In genomic region chr11:35781342-35782171, GRCh38 we compare ENCODE assay signal across 13 cellular contexts.
A peak's percentile ranks its signal among the peaks of the same experiment; 100 is the strongest.
DNase-seq lines count a peak whose midpoint lies in the region; ATAC-seq and TF ChIP-seq lines count a peak whose summit lies in the region.
"Had no signal": no experiment of that assay in that cellular context is flagged by ENCODE, and none has a peak within 500 bp of the region (broad histone marks: within the 10 kb centered on the region; RNA-seq: fewer than 3 reads in every experiment).

No MANE protein-coding gene starts in this region.

- peak overlapping the region in 4 of 6 donors; percentile 29 to 79 (median 46) for H3K27ac Mint-ChIP-seq in naive B cell
- no peak overlapping the region for H3K27ac Mint-ChIP-seq in progenitor cell of endocrine pancreas
- H3K27ac Mint-ChIP-seq in activated T-helper 1 cell treated with anti-CD3 and anti-CD28 coated beads, Interleukin-12 subunit alpha, Interleukin-12 subunit beta, Interleukin-2, Interleukin-4 antibody, amounts not matched to agents 30 ng/mL and 10 ng/mL and 1 ng/mL, durations not matched to agents 14 hours and 24 hours and 36 hours = no peak overlapping the region

- H3K4me3 ChIP-seq in fibroblast of mammary gland (ENCODE audit: control insufficient read depth, low read depth, low read length) = no peak overlapping the region

- H3K9me3 Mint-ChIP-seq in naive B cell (peaks cover 5 to 23% (median 18%) of the 10 kb centered on the region in 7 donors), progenitor cell of endocrine pancreas (ENCODE audit: low read depth) (peaks cover 14% of the 10 kb centered on the region)
- peaks cover 16% of the 10 kb centered on the region for H3K9me3 Mint-ChIP-seq in activated T-helper 1 cell treated with anti-CD3 and anti-CD28 coated beads, Interleukin-12 subunit alpha, Interleukin-12 subunit beta, Interleukin-2, Interleukin-4 antibody, amounts not matched to agents 30 ng/mL and 10 ng/mL and 1 ng/mL, durations not matched to agents 14 hours and 24 hours and 36 hours

- H3K36me3 Mint-ChIP-seq in naive B cell (peaks cover 13 to 17% of the 10 kb centered on the region in 2 donors), progenitor cell of endocrine pancreas (ENCODE audit: insufficient read depth) (peaks cover 10% of the 10 kb centered on the region)
- no peaks in the 10 kb centered on the region for H3K36me3 Mint-ChIP-seq in activated T-helper 1 cell treated with anti-CD3 and anti-CD28 coated beads, Interleukin-12 subunit alpha, Interleukin-12 subunit beta, Interleukin-2, Interleukin-4 antibody, amounts not matched to agents 30 ng/mL and 10 ng/mL and 1 ng/mL, durations not matched to agents 14 hours and 24 hours and 36 hours (ENCODE audit: low read depth)

- H3K4me1 Mint-ChIP-seq in naive B cell = peaks cover 39 to 65% (median 58%) of the 10 kb centered on the region in 3 donors
- H3K4me1 Mint-ChIP-seq in progenitor cell of endocrine pancreas (ENCODE audit: low read depth) = peaks cover 18% of the 10 kb centered on the region
- H3K4me1 Mint-ChIP-seq in activated T-helper 1 cell treated with anti-CD3 and anti-CD28 coated beads, Interleukin-12 subunit alpha, Interleukin-12 subunit beta, Interleukin-2, Interleukin-4 antibody, amounts not matched to agents 30 ng/mL and 10 ng/mL and 1 ng/mL, durations not matched to agents 14 hours and 24 hours and 36 hours (ENCODE audit: low read depth) = peaks cover 21% of the 10 kb centered on the region

- no peak for TF ChIP-seq CTCF in fibroblast of mammary gland (conservative IDR thresholded peaks at IDR 0.05; ENCODE audit: control insufficient read depth, insufficient read depth, low read depth, low read length)
- TF ChIP-seq CTCF in progenitor cell of endocrine pancreas (IDR thresholded peaks at IDR 0.05; ENCODE audit: unreplicated experiment) = no peak

- no peaks in the 10 kb centered on the region for H3K27me3 Mint-ChIP-seq in naive B cell
- H3K27me3 Mint-ChIP-seq in progenitor cell of endocrine pancreas = no peaks in the 10 kb centered on the region
- H3K27me3 Mint-ChIP-seq in activated T-helper 1 cell treated with anti-CD3 and anti-CD28 coated beads, Interleukin-12 subunit alpha, Interleukin-12 subunit beta, Interleukin-2, Interleukin-4 antibody, amounts not matched to agents 30 ng/mL and 10 ng/mL and 1 ng/mL, durations not matched to agents 14 hours and 24 hours and 36 hours (ENCODE audit: insufficient read depth) = no peaks in the 10 kb centered on the region

- intact Hi-C loops in activated T-helper 1 cell treated with anti-CD3 and anti-CD28 coated beads, Interleukin-12 subunit alpha, Interleukin-12 subunit beta, Interleukin-2, Interleukin-4 antibody, amounts not matched to agents 30 ng/mL and 10 ng/mL and 1 ng/mL, durations not matched to agents 14 hours and 24 hours and 36 hours (cut with micrococcal nuclease) = loop anchor here (5.0 kb wide), 1 partner anchor 39 kb away; no protein-coding TSS in a partner anchor

- DNase-seq in GM03348 (ENCODE audit: low spot score) = peak; percentile 64
- DNase-seq in fibroblast of mammary gland (ENCODE audit: low read depth) = peak; percentile 57
- DNase-seq in naive B cell = no peak
- no peak for DNase-seq in progenitor cell of endocrine pancreas (ENCODE audit: low spot score, unreplicated experiment)
- no peak for DNase-seq in activated T-helper 1 cell treated with anti-CD3 and anti-CD28 coated beads, Interleukin-12 subunit alpha, Interleukin-12 subunit beta, Interleukin-2, Interleukin-4 antibody, amounts not matched to agents 30 ng/mL and 10 ng/mL and 1 ng/mL, durations not matched to agents 14 hours and 24 hours and 36 hours (ENCODE audit: low spot score)
- DNase-seq: activated CD4-positive, alpha-beta T cell treated with anti-CD3 and anti-CD28 coated beads for 4 hours; erythroblast; immature natural killer cell; small intestine; substantia nigra had no signal

- peak; percentile 98 for ATAC-seq in SK-N-SH treated with all-trans-retinoic acid at 6 μM for 48 hours
- no peak for ATAC-seq in naive B cell (ENCODE audit: low read depth in 2 of 2)
- ATAC-seq in HG02885 (IDR thresholded peaks at IDR 0.05; ENCODE audit: poor library complexity, unreplicated experiment) = no peak
- no peak for ATAC-seq in HG02763 (IDR thresholded peaks at IDR 0.05; ENCODE audit: unreplicated experiment)

- peak overlapping the region in 2 of 8 donors; percentile 0 to 48 for H3K4me3 Mint-ChIP-seq in naive B cell
- no peak overlapping the region for H3K4me3 Mint-ChIP-seq in progenitor cell of endocrine pancreas (ENCODE audit: low read depth)
- H3K4me3 Mint-ChIP-seq in activated T-helper 1 cell treated with anti-CD3 and anti-CD28 coated beads, Interleukin-12 subunit alpha, Interleukin-12 subunit beta, Interleukin-2, Interleukin-4 antibody, amounts not matched to agents 30 ng/mL and 10 ng/mL and 1 ng/mL, durations not matched to agents 14 hours and 24 hours and 36 hours = no peak overlapping the region
- H3K4me3 Mint-ChIP-seq: immature natural killer cell had no signal

TF ChIP-seq in SK-N-SH treated with all-trans-retinoic acid at 6 μM for 48 hours, 23 proteins besides CTCF, POLR2A, EP300 and RAD21:
- TF ChIP-seq PATZ1 (CRISPR knock-in tag; IDR thresholded peaks at IDR 0.05; ENCODE audit: borderline replicate concordance) = no peak
- TF ChIP-seq, protein P1, sequence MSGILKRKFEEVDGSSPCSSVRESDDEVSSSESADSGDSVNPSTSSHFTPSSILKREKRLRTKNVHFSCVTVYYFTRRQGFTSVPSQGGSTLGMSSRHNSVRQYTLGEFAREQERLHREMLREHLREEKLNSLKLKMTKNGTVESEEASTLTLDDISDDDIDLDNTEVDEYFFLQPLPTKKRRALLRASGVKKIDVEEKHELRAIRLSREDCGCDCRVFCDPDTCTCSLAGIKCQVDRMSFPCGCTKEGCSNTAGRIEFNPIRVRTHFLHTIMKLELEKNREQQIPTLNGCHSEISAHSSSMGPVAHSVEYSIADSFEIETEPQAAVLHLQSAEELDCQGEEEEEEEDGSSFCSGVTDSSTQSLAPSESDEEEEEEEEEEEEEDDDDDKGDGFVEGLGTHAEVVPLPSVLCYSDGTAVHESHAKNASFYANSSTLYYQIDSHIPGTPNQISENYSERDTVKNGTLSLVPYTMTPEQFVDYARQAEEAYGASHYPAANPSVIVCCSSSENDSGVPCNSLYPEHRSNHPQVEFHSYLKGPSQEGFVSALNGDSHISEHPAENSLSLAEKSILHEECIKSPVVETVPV (CRISPR knock-in tag; IDR thresholded peaks at IDR 0.05) = no peak

Comparison
In these comparisons a context has a peak if more than half of its experiments do, and no peak if none do; other contexts are left out.
1. DNase-seq: peak in GM03348 (single experiment) and fibroblast of mammary gland (single experiment); none in naive B cell (single experiment), progenitor cell of endocrine pancreas (single experiment) and activated T-helper 1 cell treated with anti-CD3 and anti-CD28 coated beads, Interleukin-12 subunit alpha, Interleukin-12 subunit beta, Interleukin-2, Interleukin-4 antibody, amounts not matched to agents 30 ng/mL and 10 ng/mL and 1 ng/mL, durations not matched to agents 14 hours and 24 hours and 36 hours (single experiment).
2. H3K27ac Mint-ChIP-seq: peak in naive B cell (4 of 6); none in progenitor cell of endocrine pancreas (single experiment) and activated T-helper 1 cell treated with anti-CD3 and anti-CD28 coated beads, Interleukin-12 subunit alpha, Interleukin-12 subunit beta, Interleukin-2, Interleukin-4 antibody, amounts not matched to agents 30 ng/mL and 10 ng/mL and 1 ng/mL, durations not matched to agents 14 hours and 24 hours and 36 hours (single experiment).